In genomic region chr17:55285340-55286301, GRCh38 we compare ENCODE assay signal across 8 cellular contexts. TPM values are rescaled to one million over a fixed set of nuclear protein-coding genes. Genes with fewer than 3 reads are reported as not detected.
A peak's percentile ranks its signal among the peaks of the same experiment; 100 is the strongest.
DNase-seq lines count a peak whose midpoint lies in the region; ATAC-seq, FAIRE-seq and TF ChIP-seq lines count a peak whose summit lies in the region.

No MANE protein-coding gene starts in this region.

- H3K36me3 Mint-ChIP-seq in astrocyte (ENCODE audit: low read depth, unreplicated experiment) = no peaks in the 10 kb centered on the region

- H3K4me3 ChIP-seq in astrocyte (ENCODE audit: insufficient read depth, low read depth, low read length) (no peak overlapping the region), small intestine (ENCODE audit: low read depth in 1 of 2, low read length in 2 of 2) (no peak overlapping the region)

- no peak overlapping the region for H3K27ac Mint-ChIP-seq in astrocyte (ENCODE audit: unreplicated experiment)

- peaks cover 8% of the 10 kb centered on the region for H3K27me3 Mint-ChIP-seq in astrocyte (ENCODE audit: low read depth, unreplicated experiment)

- H3K9ac ChIP-seq in astrocyte (ENCODE audit: low read length) = no peak overlapping the region

- no peak for ATAC-seq in HG02642 (IDR thresholded peaks at IDR 0.05; ENCODE audit: poor library complexity, unreplicated experiment)
- ATAC-seq in GM18498 (IDR thresholded peaks at IDR 0.05; ENCODE audit: unreplicated experiment) = no peak

- no peak overlapping the region for H3K4me2 ChIP-seq in astrocyte (ENCODE audit: low read length)

- H3K9me3 ChIP-seq in astrocyte (ENCODE audit: insufficient read depth, low read depth, low read length) = no peaks in the 10 kb centered on the region
- H3K9me3 ChIP-seq in small intestine (ENCODE audit: control insufficient read depth, low read depth) = no peaks in the 10 kb centered on the region

- H2AFZ ChIP-seq in astrocyte (ENCODE audit: low read depth, low read length) = no peak overlapping the region

- H3K36me3 ChIP-seq in astrocyte (ENCODE audit: insufficient read depth, low read length) (no peaks in the 10 kb centered on the region), small intestine (ENCODE audit: control insufficient read depth in 2 of 2, insufficient read depth in 2 of 2, low read length in 2 of 2) (no peaks in the 10 kb centered on the region)

- H3K27ac ChIP-seq in astrocyte (ENCODE audit: low read depth, low read length) (no peak overlapping the region), small intestine (ENCODE audit: low read depth in 1 of 2, low read length in 1 of 2) (peak overlapping the region; percentile 18 to 92)

- H3K27me3 ChIP-seq in astrocyte (ENCODE audit: insufficient read depth, low read length) (no peaks in the 10 kb centered on the region), small intestine (ENCODE audit: control insufficient read depth in 2 of 2, insufficient read depth in 2 of 2, low read length in 2 of 2) (no peaks in the 10 kb centered on the region)

- peaks cover 2% of the 10 kb centered on the region for H3K4me1 Mint-ChIP-seq in astrocyte (ENCODE audit: low read depth, unreplicated experiment)

- no peaks in the 10 kb centered on the region for H4K20me1 ChIP-seq in astrocyte (ENCODE audit: insufficient read depth, low read length)

- H3K4me1 ChIP-seq in astrocyte (ENCODE audit: insufficient read depth, low read length) (no peaks in the 10 kb centered on the region), small intestine (ENCODE audit: control insufficient read depth in 2 of 2, insufficient read depth in 1 of 2, low read depth in 1 of 2, low read length in 1 of 2) (peaks cover 5 to 27% of the 10 kb centered on the region in 2 donors)

- no peaks in the 10 kb centered on the region for H3K79me2 ChIP-seq in astrocyte (ENCODE audit: insufficient read depth, low read length)

- H3K9me3 Mint-ChIP-seq in astrocyte (ENCODE audit: unreplicated experiment) = peaks cover 3% of the 10 kb centered on the region

- no peak for TF ChIP-seq CTCF in astrocyte (IDR thresholded peaks at IDR 0.05; ENCODE audit: insufficient read depth, low read depth, low read length)

- no peak overlapping the region for H3K4me3 Mint-ChIP-seq in astrocyte (ENCODE audit: unreplicated experiment)

- peak; percentile 53 for DNase-seq in NCI-H1092 (lab: John Stamatoyannopoulos, UW)
- peak; percentile 27 for DNase-seq in astrocyte (ENCODE audit: low read depth)
- peak; percentile 15 to 72 for DNase-seq in hippocampal formation (lab: John Stamatoyannopoulos, UW)
- peak; percentile 89 for DNase-seq in small intestine
- no peak for DNase-seq in activated CD8-positive, alpha-beta memory T cell treated with anti-CD3 and anti-CD28 coated beads, Interleukin-2, amount 50 U/mL, for 4 hours
- DNase-seq in HPDE6-E6E7 (ENCODE audit: extremely low spot score) = no peak

- FAIRE-seq in astrocyte (lab: Jason Lieb, UNC) = no peak
- no peak for FAIRE-seq in small intestine (lab: Jason Lieb, UNC)

- 32 to 47% (median 41%) methylated on average over 11 of the region's 11 CpGs for WGBS in small intestine, 3 donors

RNA-seq across cellular contexts. Expression of gene HLF, which starts 20.9 kb away (rescaled TPM):
- 0.07 TPM in 1 of 2 replicates, not detected in the other for total RNA-seq in astrocyte
- polyA plus RNA-seq in small intestine = 1 to 10 TPM in 1 of 3 donors, under 1 TPM in 2; 0.54 to 2.3 (median 0.67) TPM

Comparison
In these comparisons a context has a peak if more than half of its experiments do, and no peak if none do; other contexts are left out.
1. DNase-seq: peak in NCI-H1092 (single experiment), astrocyte (single experiment), hippocampal formation (2 of 2) and small intestine (single experiment); none in activated CD8-positive, alpha-beta memory T cell treated with anti-CD3 and anti-CD28 coated beads, Interleukin-2, amount 50 U/mL, for 4 hours (single experiment) and HPDE6-E6E7 (single experiment).